ENCODE assay signal across 8 cellular contexts in genomic region chr9:35690447-35691324, GRCh38. TPM values are rescaled to one million over a fixed set of nuclear protein-coding genes. Genes with fewer than 3 reads are reported as not detected.
DNase-seq lines count a peak whose midpoint lies in the region; ATAC-seq and TF ChIP-seq lines count a peak whose summit lies in the region.

No MANE protein-coding gene starts in this region.

- H3K9ac ChIP-seq in mucosa of stomach (ENCODE audit: low read length), result peak overlapping the region; percentile 87

- H3K27me3 Mint-ChIP-seq in activated T-helper 1 cell treated with anti-CD3 and anti-CD28 coated beads, Interleukin-12 subunit alpha, Interleukin-12 subunit beta, Interleukin-2, Interleukin-4 antibody, amounts not matched to agents 30 ng/mL and 10 ng/mL and 1 ng/mL, durations not matched to agents 14 hours and 24 hours and 36 hours (ENCODE audit: insufficient read depth), result peaks cover 2% of the 10 kb centered on the region

- H3K27ac Mint-ChIP-seq in activated T-helper 1 cell treated with anti-CD3 and anti-CD28 coated beads, Interleukin-12 subunit alpha, Interleukin-12 subunit beta, Interleukin-2, Interleukin-4 antibody, amounts not matched to agents 30 ng/mL and 10 ng/mL and 1 ng/mL, durations not matched to agents 14 hours and 24 hours and 36 hours, result peak overlapping the region; percentile 55

- H3K36me3 Mint-ChIP-seq in activated T-helper 1 cell treated with anti-CD3 and anti-CD28 coated beads, Interleukin-12 subunit alpha, Interleukin-12 subunit beta, Interleukin-2, Interleukin-4 antibody, amounts not matched to agents 30 ng/mL and 10 ng/mL and 1 ng/mL, durations not matched to agents 14 hours and 24 hours and 36 hours (ENCODE audit: low read depth), result no peaks in the 10 kb centered on the region

- intact Hi-C loops in activated T-helper 1 cell treated with anti-CD3 and anti-CD28 coated beads, Interleukin-12 subunit alpha, Interleukin-12 subunit beta, Interleukin-2, Interleukin-4 antibody, amounts not matched to agents 30 ng/mL and 10 ng/mL and 1 ng/mL, durations not matched to agents 14 hours and 24 hours and 36 hours (cut with micrococcal nuclease), result loop anchor here (2.0 kb wide), 1 partner anchor 32 kb away; the partner anchor contains the start of genes CCDC107 and RMRP
- intact Hi-C loops in testis (cut with DNase I; ENCODE audit: low total_unique reads), result no loop called here

- peak overlapping the region; percentile 84 for H3K4me3 Mint-ChIP-seq in activated T-helper 1 cell treated with anti-CD3 and anti-CD28 coated beads, Interleukin-12 subunit alpha, Interleukin-12 subunit beta, Interleukin-2, Interleukin-4 antibody, amounts not matched to agents 30 ng/mL and 10 ng/mL and 1 ng/mL, durations not matched to agents 14 hours and 24 hours and 36 hours

- no peaks in the 10 kb centered on the region for H3K9me3 ChIP-seq in mucosa of stomach (ENCODE audit: control insufficient read depth, low read length)
- no peaks in the 10 kb centered on the region for H3K9me3 ChIP-seq in testis

- 0 to 1% methylated on average over 38 to 72 of the region's 73 CpGs for WGBS in testis, 2 donors

- H3K9me3 Mint-ChIP-seq in activated T-helper 1 cell treated with anti-CD3 and anti-CD28 coated beads, Interleukin-12 subunit alpha, Interleukin-12 subunit beta, Interleukin-2, Interleukin-4 antibody, amounts not matched to agents 30 ng/mL and 10 ng/mL and 1 ng/mL, durations not matched to agents 14 hours and 24 hours and 36 hours, result no peaks in the 10 kb centered on the region

- H3K4me1 ChIP-seq in mucosa of stomach (ENCODE audit: control insufficient read depth, insufficient read depth, low read length), result peaks cover 28% of the 10 kb centered on the region
- peaks cover 15% of the 10 kb centered on the region for H3K4me1 ChIP-seq in testis

- peaks cover 26% of the 10 kb centered on the region for H3K4me1 Mint-ChIP-seq in activated T-helper 1 cell treated with anti-CD3 and anti-CD28 coated beads, Interleukin-12 subunit alpha, Interleukin-12 subunit beta, Interleukin-2, Interleukin-4 antibody, amounts not matched to agents 30 ng/mL and 10 ng/mL and 1 ng/mL, durations not matched to agents 14 hours and 24 hours and 36 hours (ENCODE audit: low read depth)

- ATAC-seq in HG03196 (IDR thresholded peaks at IDR 0.05; ENCODE audit: unreplicated experiment), result no peak

- H3K27me3 ChIP-seq in mucosa of stomach (ENCODE audit: control insufficient read depth, insufficient read depth, low read length) (no peaks in the 10 kb centered on the region), testis (no peaks in the 10 kb centered on the region)

- H3K27ac ChIP-seq in testis, result peak overlapping the region; percentile 83 to 93

- no peak for TF ChIP-seq CTCF in testis (IDR thresholded peaks at IDR 0.05)

- peak overlapping the region; percentile 46 for H3K4me3 ChIP-seq in mucosa of stomach (ENCODE audit: low read length)
- peak overlapping the region; percentile 64 to 77 for H3K4me3 ChIP-seq in testis

- H3K36me3 ChIP-seq in mucosa of stomach (ENCODE audit: control insufficient read depth, insufficient read depth, low read length) (no peaks in the 10 kb centered on the region), testis (ENCODE audit: low read depth, missing control alignments) (no peaks in the 10 kb centered on the region)

- TF ChIP-seq POLR2A in testis (IDR thresholded peaks at IDR 0.05), result peak; percentile 43

- peak; percentile 68 for DNase-seq in NCI-H82 (lab: John Stamatoyannopoulos, UW)
- no peak for DNase-seq in NCI-H82 treated with DMSO at 0.1 percent for 48 hours (lab: John Stamatoyannopoulos, UW; ENCODE audit: unreplicated experiment)
- DNase-seq in NCI-H69 (lab: John Stamatoyannopoulos, UW), result peak; percentile 84
- peak; percentile 9 for DNase-seq in activated T-helper 1 cell treated with anti-CD3 and anti-CD28 coated beads, Interleukin-12 subunit alpha, Interleukin-12 subunit beta, Interleukin-2, Interleukin-4 antibody, amounts not matched to agents 30 ng/mL and 10 ng/mL and 1 ng/mL, durations not matched to agents 14 hours and 24 hours and 36 hours (ENCODE audit: low spot score)
- peak; percentile 83 for DNase-seq in fibroblast of gingiva (ENCODE audit: low read depth)
- peak; percentile 80 for DNase-seq in testis

RNA-seq across cellular contexts. Expression of gene TPM2, which starts 1.0 kb away (rescaled TPM):
- total RNA-seq in activated T-helper 1 cell treated with anti-CD3 and anti-CD28 coated beads, Interleukin-12 subunit alpha, Interleukin-12 subunit beta, Interleukin-2, Interleukin-4 antibody, amounts not matched to agents 30 ng/mL and 10 ng/mL and 1 ng/mL, durations not matched to agents 14 hours and 24 hours and 36 hours, result 2.5 and 4.5 TPM in 2 replicates
- 100 to 1,000 TPM; 182 to 211 TPM for total RNA-seq in testis
- 369 TPM for polyA plus RNA-seq in testis (ENCODE audit: insufficient read depth, low read depth, low replicate concordance)

RNA-seq across cellular contexts. Expression of gene CA9, which starts 17.0 kb away (rescaled TPM):
- 0.44 TPM in 1 of 2 replicates, not detected in the other for total RNA-seq in activated T-helper 1 cell treated with anti-CD3 and anti-CD28 coated beads, Interleukin-12 subunit alpha, Interleukin-12 subunit beta, Interleukin-2, Interleukin-4 antibody, amounts not matched to agents 30 ng/mL and 10 ng/mL and 1 ng/mL, durations not matched to agents 14 hours and 24 hours and 36 hours
- total RNA-seq in testis, result 10 to 100 TPM; 11.0 to 36.8 TPM
- polyA plus RNA-seq in testis (ENCODE audit: insufficient read depth, low read depth, low replicate concordance), result 50.5 TPM

RNA-seq across cellular contexts. Expression of gene ARHGEF39, which starts 25.7 kb away (rescaled TPM):
- total RNA-seq in activated T-helper 1 cell treated with anti-CD3 and anti-CD28 coated beads, Interleukin-12 subunit alpha, Interleukin-12 subunit beta, Interleukin-2, Interleukin-4 antibody, amounts not matched to agents 30 ng/mL and 10 ng/mL and 1 ng/mL, durations not matched to agents 14 hours and 24 hours and 36 hours, result 7.9 and 8.8 TPM in 2 replicates
- total RNA-seq in testis, result 1 to 10 TPM; 2.2 to 6.5 TPM
- polyA plus RNA-seq in testis (ENCODE audit: insufficient read depth, low read depth, low replicate concordance), result 7.0 TPM

RNA-seq across cellular contexts. Expression of gene CCDC107, which starts 32.6 kb away (rescaled TPM):
- total RNA-seq in activated T-helper 1 cell treated with anti-CD3 and anti-CD28 coated beads, Interleukin-12 subunit alpha, Interleukin-12 subunit beta, Interleukin-2, Interleukin-4 antibody, amounts not matched to agents 30 ng/mL and 10 ng/mL and 1 ng/mL, durations not matched to agents 14 hours and 24 hours and 36 hours, result 20.6 and 24.0 TPM in 2 replicates
- 10 to 100 TPM; 13.4 to 19.0 TPM for total RNA-seq in testis
- polyA plus RNA-seq in testis (ENCODE audit: insufficient read depth, low read depth, low replicate concordance), result 17.2 TPM

RNA-seq across cellular contexts. Expression of gene RMRP, which starts 32.9 kb away (rescaled TPM):
- total RNA-seq in activated T-helper 1 cell treated with anti-CD3 and anti-CD28 coated beads, Interleukin-12 subunit alpha, Interleukin-12 subunit beta, Interleukin-2, Interleukin-4 antibody, amounts not matched to agents 30 ng/mL and 10 ng/mL and 1 ng/mL, durations not matched to agents 14 hours and 24 hours and 36 hours, result 5,317 and 5,787 TPM in 2 replicates
- over 10,000 TPM in 1 of 2 donors, 1,000 to 10,000 TPM in 1; 4,421 to 15,053 TPM for total RNA-seq in testis
- not detected for polyA plus RNA-seq in testis (ENCODE audit: insufficient read depth, low read depth, low replicate concordance)

Comparison
In these comparisons a context has a peak if more than half of its experiments do, and no peak if none do; other contexts are left out.
1. RNA of gene TPM2, which starts 1.0 kb away (total RNA-seq): 182 to 211 TPM in testis; 2.5 to 4.5 TPM in activated T-helper 1 cell treated with anti-CD3 and anti-CD28 coated beads, Interleukin-12 subunit alpha, Interleukin-12 subunit beta, Interleukin-2, Interleukin-4 antibody, amounts not matched to agents 30 ng/mL and 10 ng/mL and 1 ng/mL, durations not matched to agents 14 hours and 24 hours and 36 hours; every median in the first group is over 10 times any median in the second.